Comparison of ENCODE assay signal across 13 cellular contexts in the genomic region with DNA sequence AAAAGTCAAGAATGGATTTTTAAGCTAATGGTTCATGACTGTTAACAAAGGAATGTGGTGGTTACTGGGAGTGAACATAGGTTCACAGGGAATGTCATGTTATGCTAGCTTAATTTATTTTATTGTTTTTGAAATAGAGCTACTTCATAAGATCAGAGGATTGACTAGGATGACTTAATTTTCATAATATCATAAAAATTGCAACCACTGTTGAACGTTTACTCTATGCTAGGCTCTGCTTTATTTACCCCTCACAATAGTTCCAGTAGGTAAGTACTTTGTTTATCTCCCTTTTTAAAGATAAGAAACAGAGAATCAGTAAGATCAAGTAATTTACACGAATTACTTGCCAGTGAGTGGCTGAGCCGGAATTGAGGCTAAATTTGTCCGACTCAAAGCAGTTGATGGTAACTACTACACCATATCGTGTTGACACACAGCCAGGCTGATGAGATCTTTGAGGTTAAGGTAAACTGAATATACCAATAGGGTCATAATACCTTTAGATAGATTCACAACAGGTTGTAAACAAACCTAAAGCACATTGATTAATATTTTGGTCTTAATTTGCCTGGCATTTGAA.
DNase-seq lines count a peak whose midpoint lies in the region; ATAC-seq and TF ChIP-seq lines count a peak whose summit lies in the region.
"Had no signal": no experiment of that assay in that cellular context is flagged by ENCODE, and none has a peak within 500 bp of the region (broad histone marks: within the 10 kb centered on the region; RNA-seq: fewer than 3 reads in every experiment).

No MANE protein-coding gene starts in this region.

- no peak overlapping the region for H3K27ac Mint-ChIP-seq in CD4-positive, alpha-beta T cell
- H3K27ac Mint-ChIP-seq: activated B cell treated with CpG ODN at 0.5 μM for 24 hours had no signal

- ATAC-seq in HCT116 (peak; percentile 81), HG02678 (IDR thresholded peaks at IDR 0.05; ENCODE audit: unreplicated experiment) (no peak), GM18909 (IDR thresholded peaks at IDR 0.05; ENCODE audit: poor library complexity, unreplicated experiment) (no peak)
- no peak for ATAC-seq in CD4-positive, alpha-beta T cell (ENCODE audit: poor library complexity)
- ATAC-seq: psoas muscle had no signal

- H3K4me1 Mint-ChIP-seq in CD4-positive, alpha-beta T cell (ENCODE audit: low read depth) = no peaks in the 10 kb centered on the region
- H3K4me1 Mint-ChIP-seq: activated B cell treated with CpG ODN at 0.5 μM for 24 hours had no signal

- no peaks in the 10 kb centered on the region for H3K36me3 ChIP-seq in HCT116 (ENCODE audit: control insufficient read depth in 1 of 2, insufficient read depth in 2 of 2, low read length in 2 of 2)
- H3K36me3 ChIP-seq: Peyer's patch had no signal

- no peaks in the 10 kb centered on the region for H3K36me3 Mint-ChIP-seq in CD4-positive, alpha-beta T cell (ENCODE audit: low read depth)

- no peaks in the 10 kb centered on the region for H4K20me1 ChIP-seq in HCT116 (ENCODE audit: insufficient read depth)

- no peak overlapping the region; the same call in 1 of the 2 replicates for H3K27ac ChIP-seq in HCT116 (ENCODE audit: low read depth, low read length)
- H3K27ac ChIP-seq in CD4-positive, alpha-beta T cell (ENCODE audit: low read depth, low read length) = no peak overlapping the region
- H3K27ac ChIP-seq: Peyer's patch, psoas muscle had no signal

- H3K4me1 ChIP-seq in HCT116 (ENCODE audit: control insufficient read depth in 1 of 2, insufficient read depth in 2 of 2, low read length in 2 of 2) = peaks cover 16 to 33% of the 10 kb centered on the region in 2 experiments
- H3K4me1 ChIP-seq: Peyer's patch, psoas muscle had no signal

- CTCF ChIA-PET in HCT116 (lab: Charles Lee) = no interaction called here
- CTCF ChIA-PET in CD4-positive, alpha-beta T cell (lab: Charles Lee) = no interaction called here

- intact Hi-C loops in HCT116 (cut with micrococcal nuclease) = no loop called here
- intact Hi-C loops in CD4-positive, alpha-beta T cell (cut with DNase I, micrococcal nuclease) = no loop called here

- peak overlapping the region; percentile 68 for H3K4me2 ChIP-seq in HCT116 (ENCODE audit: low read length)

- H3K9me2 ChIP-seq in HCT116 (ENCODE audit: insufficient read depth) = no peaks in the 10 kb centered on the region

- peak overlapping the region; percentile 13; the same call in 1 of the 2 replicates for H3K9ac ChIP-seq in HCT116 (ENCODE audit: low read length)

- RAD21 ChIA-PET in HCT116 (lab: Charles Lee; ENCODE audit: low non-redundant PET in 1 of 2, low total read pairs in 2 of 2, uncharacterized antibody in 2 of 2, unreplicated experiment in 2 of 2) = no interaction called here

- no peaks in the 10 kb centered on the region for H3K79me2 ChIP-seq in HCT116 (ENCODE audit: insufficient read depth, low read length)

- TF ChIP-seq CTCF in HCT116 (IDR thresholded peaks at IDR 0.05 in 2 of 3, conservative IDR thresholded peaks at IDR 0.05 in 1 of 3; ENCODE audit: borderline replicate concordance in 1 of 3, insufficient read depth in 1 of 3, low read depth in 2 of 3, low read length in 2 of 3) = no peak
- TF ChIP-seq CTCF in CD4-positive, alpha-beta T cell (IDR thresholded peaks at IDR 0.05) = no peak

- POLR2A ChIA-PET in HCT116 (lab: Charles Lee) = no interaction called here
- POLR2A ChIA-PET in CD4-positive, alpha-beta T cell (lab: Charles Lee) = no interaction called here

- no peak for TF ChIP-seq POLR2A in HCT116 (IDR thresholded peaks at IDR 0.05; ENCODE audit: borderline replicate concordance, extremely low read depth, insufficient read depth, insufficient read length)

- H3K4me3 ChIP-seq in HCT116 (replicated peaks in 1 of 2; ENCODE audit: low read depth in 1 of 2, low read length in 2 of 2) = peak overlapping the region in 1 of 2 experiments; percentile 23; a peak in 2 of 4 replicates
- H3K4me3 ChIP-seq: Peyer's patch, psoas muscle had no signal

- peak overlapping the region; percentile 89 for H2AFZ ChIP-seq in HCT116 (ENCODE audit: low read depth, low read length, poor library complexity, severe bottlenecking)

- no peak for DNase-seq in HCT116 (ENCODE audit: low read depth, low spot score)
- DNase-seq in amniotic epithelial cell (ENCODE audit: low read depth) = peak; percentile 95
- peak; percentile 83 for DNase-seq in glomerular visceral epithelial cell (ENCODE audit: extremely low spot score)
- peak; percentile 65 for DNase-seq in stromal cell of bone marrow (ENCODE audit: low read depth)
- DNase-seq in CD4-positive, alpha-beta T cell = no peak
- no peak for DNase-seq in retina
- DNase-seq: activated B cell treated with CpG ODN at 0.5 μM for 24 hours; activated effector memory CD4-positive, alpha-beta T cell treated with anti-CD3 and anti-CD28 coated beads, Interleukin-2, amount 50 U/mL, for 16 hours; NCI-H1694; Peyer's patch; psoas muscle had no signal

- H3K9me3 Mint-ChIP-seq in CD4-positive, alpha-beta T cell = no peaks in the 10 kb centered on the region
- H3K9me3 Mint-ChIP-seq: activated B cell treated with CpG ODN at 0.5 μM for 24 hours had no signal

- BruUV-seq in HCT116 (replicated peaks; lab: Mats Ljungman, UMichigan) = no TSS peak

- 0 out of 2 replicates have a peak, but pooled peaks have one; percentile 14 for TF ChIP-seq RAD21 in HCT116 (IDR thresholded peaks at IDR 0.05; ENCODE audit: low read depth)

- H3K27me3 Mint-ChIP-seq in CD4-positive, alpha-beta T cell = peaks cover 3% of the 10 kb centered on the region
- H3K27me3 Mint-ChIP-seq: activated B cell treated with CpG ODN at 0.5 μM for 24 hours had no signal

- no peaks in the 10 kb centered on the region for H3K27me3 ChIP-seq in HCT116 (ENCODE audit: insufficient read depth, low read length)
- H3K27me3 ChIP-seq in CD4-positive, alpha-beta T cell (ENCODE audit: control insufficient read depth, insufficient read depth, low read length) = no peaks in the 10 kb centered on the region
- H3K27me3 ChIP-seq: Peyer's patch had no signal

- H3K9me3 ChIP-seq in HCT116 (ENCODE audit: control insufficient read depth in 1 of 2, insufficient read depth in 1 of 2, low read depth in 1 of 2, low read length in 2 of 2) = no peaks in the 10 kb centered on the region
- no peaks in the 10 kb centered on the region for H3K9me3 ChIP-seq in CD4-positive, alpha-beta T cell (ENCODE audit: control insufficient read depth, low read length)
- H3K9me3 ChIP-seq: Peyer's patch, psoas muscle had no signal

- H3K4me3 Mint-ChIP-seq in CD4-positive, alpha-beta T cell = no peak overlapping the region
- H3K4me3 Mint-ChIP-seq: activated B cell treated with CpG ODN at 0.5 μM for 24 hours had no signal

TF ChIP-seq in HCT116, 20 proteins besides CTCF, POLR2A, EP300 and RAD21:
- TF ChIP-seq JUND (IDR thresholded peaks at IDR 0.05) (peak; percentile 58), FOSL1 (IDR thresholded peaks at IDR 0.05; ENCODE audit: low read depth) (peak; percentile 58), SP1 (IDR thresholded peaks at IDR 0.05; ENCODE audit: low read depth) (peak; percentile 32; the same call in 1 of the 2 replicates), EZH2phosphoT487 (IDR thresholded peaks at IDR 0.05; ENCODE audit: borderline replicate concordance) (no peak), EGR1 (IDR thresholded peaks at IDR 0.05; ENCODE audit: low read depth) (no peak), SIN3A (IDR thresholded peaks at IDR 0.05; ENCODE audit: low read depth) (no peak), ZFX (IDR thresholded peaks at IDR 0.05) (no peak), CEBPB (IDR thresholded peaks at IDR 0.05; ENCODE audit: low read depth) (0 out of 2 replicates have a peak, but pooled peaks have one; percentile 13)

Comparison
In these comparisons a context has a peak if more than half of its experiments do, and no peak if none do; other contexts are left out.
1. DNase-seq: peak in amniotic epithelial cell (single experiment), glomerular visceral epithelial cell (single experiment) and stromal cell of bone marrow (single experiment); none in HCT116 (single experiment), CD4-positive, alpha-beta T cell (0 of 10) and retina (single experiment).